ENCODE assay signal across 8 cellular contexts in genomic region chr20:58306421-58307261, GRCh38. TPM values are rescaled to one million over a fixed set of nuclear protein-coding genes. Genes with fewer than 3 reads are reported as not detected.
DNase-seq lines count a peak whose midpoint lies in the region; ATAC-seq and TF ChIP-seq lines count a peak whose summit lies in the region.

No MANE protein-coding gene starts in this region.

- ATAC-seq in GM18502 (IDR thresholded peaks at IDR 0.05; ENCODE audit: poor library complexity, unreplicated experiment), result no peak

- no peak for TF ChIP-seq CTCF in Peyer's patch (IDR thresholded peaks at IDR 0.05)

- H4K20me1 ChIP-seq in BLaER1 (no peaks in the 10 kb centered on the region), GM23248 (ENCODE audit: insufficient read depth) (no peaks in the 10 kb centered on the region)

- DNase-seq in GM23248 (peak; percentile 50), Peyer's patch (peak in 2 of 3 donors; percentile 60 to 75), kidney glomerular epithelial cell (lab: John Stamatoyannopoulos, UW) (peak; percentile 95), NK-92 (lab: John Stamatoyannopoulos, UW; ENCODE audit: unreplicated experiment) (no peak)
- peak; percentile 64 to 77 for DNase-seq in activated T-cell treated with anti-CD3 and anti-CD28 coated beads, Interleukin-2, amount 50 U/mL, for 48 hours
- DNase-seq in stimulated activated naive CD4-positive, alpha-beta T cell (lab: John Stamatoyannopoulos, UW), result peak; percentile 63 to 90 (median 79)

- no peak overlapping the region for H2AFZ ChIP-seq in GM23248

- peaks cover 46% of the 10 kb centered on the region for H3K4me1 ChIP-seq in BLaER1
- H3K4me1 ChIP-seq in GM23248 (ENCODE audit: insufficient read depth), result peaks cover 21% of the 10 kb centered on the region
- H3K4me1 ChIP-seq in Peyer's patch, result peaks cover 0 to 24% (median 4%) of the 10 kb centered on the region in 4 donors

- no peaks in the 10 kb centered on the region for H3K9me3 ChIP-seq in BLaER1
- H3K9me3 ChIP-seq in GM23248 (ENCODE audit: low read depth), result no peaks in the 10 kb centered on the region
- H3K9me3 ChIP-seq in Peyer's patch, result no peaks in the 10 kb centered on the region

- H3K27me3 ChIP-seq in BLaER1 (no peaks in the 10 kb centered on the region), GM23248 (replicated peaks; ENCODE audit: insufficient read depth) (no peaks in the 10 kb centered on the region), Peyer's patch (no peaks in the 10 kb centered on the region)

- no peaks in the 10 kb centered on the region for H3K36me3 ChIP-seq in BLaER1
- peaks cover 9% of the 10 kb centered on the region for H3K36me3 ChIP-seq in GM23248 (ENCODE audit: low read depth)
- no peaks in the 10 kb centered on the region for H3K36me3 ChIP-seq in Peyer's patch

- 91 to 92% methylated on average over 10 to 11 of the region's 11 CpGs for WGBS in GM23248 (ENCODE audit: low coverage in 1 of 2, low lambda C conversion rate in 2 of 2, missing lambda C conversion rate in 2 of 2), 2 experiments

- TF ChIP-seq POLR2A in Peyer's patch (IDR thresholded peaks at IDR 0.05), result no peak

- H3K9ac ChIP-seq in BLaER1 (peak overlapping the region; percentile 11; the same call in 1 of the 2 replicates), GM23248 (no peak overlapping the region)

- H3K4me3 ChIP-seq in BLaER1 (peak overlapping the region; percentile 11; the same call in 1 of the 2 replicates), GM23248 (no peak overlapping the region), Peyer's patch (no peak overlapping the region)

- no peaks in the 10 kb centered on the region for H3F3A ChIP-seq in GM23248 (ENCODE audit: insufficient read depth)

- in situ Hi-C loops in GM23248 (cut with MboI), result no loop called here

- peaks cover 74% of the 10 kb centered on the region for H3K79me2 ChIP-seq in GM23248 (ENCODE audit: insufficient read depth)

- H3K4me2 ChIP-seq in BLaER1 (peak overlapping the region; percentile 78), GM23248 (ENCODE audit: unreplicated experiment) (no peak overlapping the region)

- H3K9me2 ChIP-seq in GM23248 (ENCODE audit: insufficient read depth), result no peaks in the 10 kb centered on the region

- H3K27ac ChIP-seq in BLaER1, result peak overlapping the region; percentile 67
- H3K27ac ChIP-seq in GM23248, result no peak overlapping the region
- H3K27ac ChIP-seq in Peyer's patch, result peak overlapping the region in 2 of 4 donors; percentile 24 to 94

RNA-seq across cellular contexts. Expression of gene RAB22A, which starts 2.9 kb away (rescaled TPM):
- total RNA-seq in GM23248 (2014; rRNA removed; shearing (Covaris generic)), result 21.2 and 23.0 TPM in 2 replicates
- polyA plus RNA-seq in GM23248 (2016; fragmentation: Nextera tagmentation; extraction: Ambion mirVana), result 21.3 and 23.9 TPM in 2 replicates
- 10 to 100 TPM; 12.4 to 29.4 (median 19.2) TPM for total RNA-seq in Peyer's patch
